21 cellular contexts compared by ENCODE assay signal in the genomic region with DNA sequence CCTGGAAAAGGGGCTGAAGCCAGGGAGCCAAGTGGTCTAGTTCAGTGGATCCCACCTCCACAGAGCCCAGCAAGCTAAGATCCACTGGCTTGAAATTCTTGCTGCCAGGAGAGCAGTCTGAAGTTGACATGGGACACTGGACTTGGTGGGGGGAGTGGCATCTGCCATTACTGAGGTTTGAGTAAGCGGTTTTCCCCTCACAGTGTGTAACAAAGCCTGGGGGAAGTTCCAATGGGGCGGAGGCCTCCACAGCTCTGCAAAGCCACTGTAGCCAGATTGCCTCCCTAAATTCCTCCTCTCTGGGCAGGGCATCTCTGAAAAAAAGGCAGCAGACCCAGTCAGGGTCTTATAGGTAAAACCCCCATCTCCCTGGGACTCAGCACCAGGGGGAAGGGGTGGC.
DNase-seq lines count a peak whose midpoint lies in the region; ATAC-seq, FAIRE-seq and TF ChIP-seq lines count a peak whose summit lies in the region.
"Had no signal": no experiment of that assay in that cellular context is flagged by ENCODE, and none has a peak within 500 bp of the region (broad histone marks: within the 10 kb centered on the region; RNA-seq: fewer than 3 reads in every experiment).

No MANE protein-coding gene starts in this region.

- no peak overlapping the region for H3K4me3 ChIP-seq in GM12878
- no peak overlapping the region for H3K4me3 ChIP-seq in stomach
- H3K4me3 ChIP-seq: HAP-1, K562 had no signal

- H3K27ac ChIP-seq in GM12878 (ENCODE audit: control insufficient read depth, insufficient read depth): no peak overlapping the region
- no peak overlapping the region for H3K27ac ChIP-seq in stomach
- H3K27ac ChIP-seq: RWPE1 had no signal

- no peaks in the 10 kb centered on the region; the same call in 2 of the 3 replicates for H3K9me3 ChIP-seq in GM12878 (replicated peaks; ENCODE audit: control insufficient read depth, insufficient read depth, low read length)
- H3K9me3 ChIP-seq in stomach: peaks cover 0 to 9% (median 2%) of the 10 kb centered on the region in 4 donors

- SMC1A ChIA-PET in GM12878 (lab: Charles Lee; ENCODE audit: uncharacterized antibody, unreplicated experiment): interaction anchor here (1.6 kb wide), 1 partner anchor 94 kb away, joined by 3 read pairs; no protein-coding TSS in a partner anchor

- TF ChIP-seq POLR2A in GM12878 (IDR thresholded peaks at IDR 0.05; ENCODE audit: low read depth, low read length) (no peak), stomach (IDR thresholded peaks at IDR 0.05) (no peak)

- no peaks in the 10 kb centered on the region for H3K36me3 ChIP-seq in GM12878 (ENCODE audit: control insufficient read depth in 2 of 2, insufficient read depth in 2 of 2, low read length in 1 of 2)
- no peaks in the 10 kb centered on the region for H3K36me3 ChIP-seq in stomach
- H3K36me3 ChIP-seq: HAP-1 had no signal

- POLR2A ChIA-PET in GM12878 (lab: Charles Lee): interaction anchor here (0.5 kb wide), 1 partner anchor 113 kb away, joined by 3 read pairs; no protein-coding TSS in a partner anchor

- 3% methylated on average over 2 of the region's 2 CpGs for WGBS in GM12878 (ENCODE audit: insufficient coverage, insufficient replicate concordance, low lambda C conversion rate, missing lambda C conversion rate)
- whole genome bisulfite sequencing in stomach, 5 donors: 81 to 100% (median 97%) methylated on average over 2 of the region's 2 CpGs

- no peak overlapping the region for H2AFZ ChIP-seq in GM12878 (ENCODE audit: control insufficient read depth, low read depth, low read length)

- TF ChIP-seq EP300 in GM12878 (IDR thresholded peaks at IDR 0.05; ENCODE audit: borderline replicate concordance in 1 of 2, control insufficient read depth in 1 of 2, low read depth in 2 of 2, low read length in 2 of 2) (no peak), stomach (IDR thresholded peaks at IDR 0.05) (no peak)

- RAD21 ChIA-PET in GM12878 (lab: Charles Lee; ENCODE audit: unreplicated experiment): interaction anchor here (1.1 kb wide), 1 partner anchor 242 kb away, joined by 3 read pairs; no protein-coding TSS in a partner anchor

- TF ChIP-seq CTCF in GM12878 (IDR thresholded peaks at IDR 0.05 in 2 of 3, conservative IDR thresholded peaks at IDR 0.05 in 1 of 3; ENCODE audit: control insufficient read depth in 2 of 3, extremely low read depth in 1 of 3, insufficient read depth in 1 of 3, low read depth in 3 of 3, low read length in 3 of 3) (no peak), stomach (IDR thresholded peaks at IDR 0.05) (no peak)

- no peaks in the 10 kb centered on the region for H4K20me1 ChIP-seq in GM12878 (ENCODE audit: control insufficient read depth, insufficient read depth)

- H3K27me3 ChIP-seq in GM12878 (replicated peaks in 1 of 2; ENCODE audit: control insufficient read depth in 2 of 2, insufficient read depth in 2 of 2, low read length in 1 of 2) (no peaks in the 10 kb centered on the region), stomach (no peaks in the 10 kb centered on the region)

- no TSS peak for BruUV-seq in GM12878 (replicated peaks; lab: Mats Ljungman, UMichigan)

- intact Hi-C loops in GM12878 (cut with micrococcal nuclease; ENCODE audit: unreplicated experiment) (no loop called here), stomach (cut with DNase I; ENCODE audit: low total_unique reads) (no loop called here)

- in situ Hi-C loops in GM12878 (cut with MboI): no loop called here

- no peak for TF ChIP-seq RAD21 in GM12878 (IDR thresholded peaks at IDR 0.05; ENCODE audit: insufficient read depth, low read depth, low read length)

- FAIRE-seq in GM12878 (lab: Jason Lieb, UNC): no peak
- FAIRE-seq: K562 had no signal

- no peaks in the 10 kb centered on the region for H3K79me2 ChIP-seq in GM12878 (ENCODE audit: control insufficient read depth, insufficient read depth, low read length)

- H3K9ac ChIP-seq in GM12878 (ENCODE audit: control insufficient read depth, insufficient read depth, low read length): no peak overlapping the region

- peak; percentile 85 for ATAC-seq in GM18907 (IDR thresholded peaks at IDR 0.05; ENCODE audit: unreplicated experiment)
- peak; percentile 47 for ATAC-seq in HG02623 (IDR thresholded peaks at IDR 0.05; ENCODE audit: unreplicated experiment)
- ATAC-seq in GM12878: peak; percentile 99
- ATAC-seq in GM18873 (IDR thresholded peaks at IDR 0.05; ENCODE audit: low FRiP score, unreplicated experiment): no peak
- ATAC-seq: K562, PC-3, SK-N-SH treated with all-trans-retinoic acid at 6 μM for 48 hours had no signal

- peak; percentile 47 for DNase-seq in A172 (ENCODE audit: low spot score)
- DNase-seq in GM12878 (ENCODE audit: low read depth, low spot score): peak; percentile 13
- no peak for DNase-seq in GM19238 (ENCODE audit: insufficient read length, low spot score)
- no peak for DNase-seq in stomach
- no peak for DNase-seq in mucosa of gallbladder (ENCODE audit: low spot score)
- DNase-seq: 8988T, MV-4-11, NCI-H1417 treated with DMSO at 0.1 percent for 48 hours, NCI-H187 treated with DMSO at 0.1 percent for 48 hours, NCI-H226, NCI-H524 treated with DMSO at 0.1 percent for 48 hours, PC-3, SIG-M5, T-helper 1 cell had no signal

- no peak overlapping the region for H3K4me2 ChIP-seq in GM12878 (ENCODE audit: control insufficient read depth, insufficient read depth)

- CTCF ChIA-PET in GM12878 (lab: Yijun Ruan, JAX): interaction anchor here (0.8 kb wide), 2 partner anchors 24 to 491 kb away, joined by 3 to 4 read pairs; no protein-coding TSS in a partner anchor

- no peaks in the 10 kb centered on the region for H3K4me1 ChIP-seq in GM12878 (ENCODE audit: control insufficient read depth, insufficient read depth, low read length)
- H3K4me1 ChIP-seq in stomach: peaks cover 0 to 9% (median 0%) of the 10 kb centered on the region in 4 donors
- H3K4me1 ChIP-seq: HAP-1 had no signal

TF ChIP-seq in GM12878, 131 proteins besides CTCF, POLR2A, EP300 and RAD21 (continues in another document):
- TF ChIP-seq, protein P1, sequence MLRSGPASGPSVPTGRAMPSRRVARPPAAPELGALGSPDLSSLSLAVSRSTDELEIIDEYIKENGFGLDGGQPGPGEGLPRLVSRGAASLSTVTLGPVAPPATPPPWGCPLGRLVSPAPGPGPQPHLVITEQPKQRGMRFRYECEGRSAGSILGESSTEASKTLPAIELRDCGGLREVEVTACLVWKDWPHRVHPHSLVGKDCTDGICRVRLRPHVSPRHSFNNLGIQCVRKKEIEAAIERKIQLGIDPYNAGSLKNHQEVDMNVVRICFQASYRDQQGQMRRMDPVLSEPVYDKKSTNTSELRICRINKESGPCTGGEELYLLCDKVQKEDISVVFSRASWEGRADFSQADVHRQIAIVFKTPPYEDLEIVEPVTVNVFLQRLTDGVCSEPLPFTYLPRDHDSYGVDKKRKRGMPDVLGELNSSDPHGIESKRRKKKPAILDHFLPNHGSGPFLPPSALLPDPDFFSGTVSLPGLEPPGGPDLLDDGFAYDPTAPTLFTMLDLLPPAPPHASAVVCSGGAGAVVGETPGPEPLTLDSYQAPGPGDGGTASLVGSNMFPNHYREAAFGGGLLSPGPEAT (IDR thresholded peaks at IDR 0.05; ENCODE audit: low read depth): peak; percentile 56; the same call in 1 of the 2 replicates
- TF ChIP-seq, protein P2, sequence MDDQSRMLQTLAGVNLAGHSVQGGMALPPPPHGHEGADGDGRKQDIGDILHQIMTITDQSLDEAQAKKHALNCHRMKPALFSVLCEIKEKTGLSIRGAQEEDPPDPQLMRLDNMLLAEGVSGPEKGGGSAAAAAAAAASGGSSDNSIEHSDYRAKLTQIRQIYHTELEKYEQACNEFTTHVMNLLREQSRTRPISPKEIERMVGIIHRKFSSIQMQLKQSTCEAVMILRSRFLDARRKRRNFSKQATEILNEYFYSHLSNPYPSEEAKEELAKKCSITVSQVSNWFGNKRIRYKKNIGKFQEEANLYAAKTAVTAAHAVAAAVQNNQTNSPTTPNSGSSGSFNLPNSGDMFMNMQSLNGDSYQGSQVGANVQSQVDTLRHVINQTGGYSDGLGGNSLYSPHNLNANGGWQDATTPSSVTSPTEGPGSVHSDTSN (IDR thresholded peaks at IDR 0.05; ENCODE audit: insufficient replicate concordance, low read depth, low read length): no peak
- TF ChIP-seq, protein P3, sequence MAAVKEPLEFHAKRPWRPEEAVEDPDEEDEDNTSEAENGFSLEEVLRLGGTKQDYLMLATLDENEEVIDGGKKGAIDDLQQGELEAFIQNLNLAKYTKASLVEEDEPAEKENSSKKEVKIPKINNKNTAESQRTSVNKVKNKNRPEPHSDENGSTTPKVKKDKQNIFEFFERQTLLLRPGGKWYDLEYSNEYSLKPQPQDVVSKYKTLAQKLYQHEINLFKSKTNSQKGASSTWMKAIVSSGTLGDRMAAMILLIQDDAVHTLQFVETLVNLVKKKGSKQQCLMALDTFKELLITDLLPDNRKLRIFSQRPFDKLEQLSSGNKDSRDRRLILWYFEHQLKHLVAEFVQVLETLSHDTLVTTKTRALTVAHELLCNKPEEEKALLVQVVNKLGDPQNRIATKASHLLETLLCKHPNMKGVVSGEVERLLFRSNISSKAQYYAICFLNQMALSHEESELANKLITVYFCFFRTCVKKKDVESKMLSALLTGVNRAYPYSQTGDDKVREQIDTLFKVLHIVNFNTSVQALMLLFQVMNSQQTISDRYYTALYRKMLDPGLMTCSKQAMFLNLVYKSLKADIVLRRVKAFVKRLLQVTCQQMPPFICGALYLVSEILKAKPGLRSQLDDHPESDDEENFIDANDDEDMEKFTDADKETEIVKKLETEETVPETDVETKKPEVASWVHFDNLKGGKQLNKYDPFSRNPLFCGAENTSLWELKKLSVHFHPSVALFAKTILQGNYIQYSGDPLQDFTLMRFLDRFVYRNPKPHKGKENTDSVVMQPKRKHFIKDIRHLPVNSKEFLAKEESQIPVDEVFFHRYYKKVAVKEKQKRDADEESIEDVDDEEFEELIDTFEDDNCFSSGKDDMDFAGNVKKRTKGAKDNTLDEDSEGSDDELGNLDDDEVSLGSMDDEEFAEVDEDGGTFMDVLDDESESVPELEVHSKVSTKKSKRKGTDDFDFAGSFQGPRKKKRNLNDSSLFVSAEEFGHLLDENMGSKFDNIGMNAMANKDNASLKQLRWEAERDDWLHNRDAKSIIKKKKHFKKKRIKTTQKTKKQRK (IDR thresholded peaks at IDR 0.05; ENCODE audit: low read depth, low read length): no peak
- TF ChIP-seq YY1 (IDR thresholded peaks at IDR 0.05; ENCODE audit: low read depth, low read length): 0 out of 2 replicates have a peak, but pooled peaks have one; percentile 17
- TF ChIP-seq MEF2B (IDR thresholded peaks at IDR 0.05; ENCODE audit: partially characterized antibody, poor library complexity, severe bottlenecking): peak; percentile 0
- TF ChIP-seq DPF2 (IDR thresholded peaks at IDR 0.05): no peak
- no peak for TF ChIP-seq FOXM1 (IDR thresholded peaks at IDR 0.05; ENCODE audit: low read depth, low read length)

Comparison
In these comparisons a context has a peak if more than half of its experiments do, and no peak if none do; other contexts are left out.
1. DNase-seq: peak in A172 (single experiment) and GM12878 (single experiment); none in GM19238 (single experiment), stomach (single experiment) and mucosa of gallbladder (single experiment).